Comparison of ENCODE assay signal across 1 cellular context in the genomic region with DNA sequence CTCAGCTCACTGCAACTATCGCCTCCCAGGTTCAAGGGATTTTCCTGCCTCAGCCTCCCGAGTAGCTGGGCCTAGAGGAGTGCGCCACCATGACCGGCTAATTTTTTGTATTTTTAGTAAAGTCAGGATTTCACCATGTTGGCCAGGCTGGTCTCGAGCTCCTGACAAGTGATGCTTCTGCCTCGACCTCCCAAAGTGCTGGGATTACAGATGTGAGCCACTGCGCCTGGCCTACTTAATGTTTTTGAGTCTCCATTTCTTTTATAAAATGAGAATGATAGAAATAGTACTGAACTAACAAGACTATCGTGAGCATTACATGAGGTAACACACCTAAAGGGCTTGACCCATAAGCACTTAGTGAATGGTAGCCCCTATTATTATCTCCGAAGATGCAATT.
TF ChIP-seq lines count a peak whose summit lies in the region.

No MANE protein-coding gene starts in this region.

TF ChIP-seq in neural cell, 6 proteins besides CTCF, POLR2A, EP300 and RAD21 (continued from another document):
- TF ChIP-seq, protein P1, sequence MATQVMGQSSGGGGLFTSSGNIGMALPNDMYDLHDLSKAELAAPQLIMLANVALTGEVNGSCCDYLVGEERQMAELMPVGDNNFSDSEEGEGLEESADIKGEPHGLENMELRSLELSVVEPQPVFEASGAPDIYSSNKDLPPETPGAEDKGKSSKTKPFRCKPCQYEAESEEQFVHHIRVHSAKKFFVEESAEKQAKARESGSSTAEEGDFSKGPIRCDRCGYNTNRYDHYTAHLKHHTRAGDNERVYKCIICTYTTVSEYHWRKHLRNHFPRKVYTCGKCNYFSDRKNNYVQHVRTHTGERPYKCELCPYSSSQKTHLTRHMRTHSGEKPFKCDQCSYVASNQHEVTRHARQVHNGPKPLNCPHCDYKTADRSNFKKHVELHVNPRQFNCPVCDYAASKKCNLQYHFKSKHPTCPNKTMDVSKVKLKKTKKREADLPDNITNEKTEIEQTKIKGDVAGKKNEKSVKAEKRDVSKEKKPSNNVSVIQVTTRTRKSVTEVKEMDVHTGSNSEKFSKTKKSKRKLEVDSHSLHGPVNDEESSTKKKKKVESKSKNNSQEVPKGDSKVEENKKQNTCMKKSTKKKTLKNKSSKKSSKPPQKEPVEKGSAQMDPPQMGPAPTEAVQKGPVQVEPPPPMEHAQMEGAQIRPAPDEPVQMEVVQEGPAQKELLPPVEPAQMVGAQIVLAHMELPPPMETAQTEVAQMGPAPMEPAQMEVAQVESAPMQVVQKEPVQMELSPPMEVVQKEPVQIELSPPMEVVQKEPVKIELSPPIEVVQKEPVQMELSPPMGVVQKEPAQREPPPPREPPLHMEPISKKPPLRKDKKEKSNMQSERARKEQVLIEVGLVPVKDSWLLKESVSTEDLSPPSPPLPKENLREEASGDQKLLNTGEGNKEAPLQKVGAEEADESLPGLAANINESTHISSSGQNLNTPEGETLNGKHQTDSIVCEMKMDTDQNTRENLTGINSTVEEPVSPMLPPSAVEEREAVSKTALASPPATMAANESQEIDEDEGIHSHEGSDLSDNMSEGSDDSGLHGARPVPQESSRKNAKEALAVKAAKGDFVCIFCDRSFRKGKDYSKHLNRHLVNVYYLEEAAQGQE (IDR thresholded peaks at IDR 0.05; ENCODE audit: borderline replicate concordance), result no peak
- TF ChIP-seq SMC3 (conservative IDR thresholded peaks at IDR 0.05; ENCODE audit: poor library complexity), result no peak
- no peak for TF ChIP-seq MXI1 (conservative IDR thresholded peaks at IDR 0.05; ENCODE audit: poor library complexity, severe bottlenecking)
- no peak for TF ChIP-seq EZH2 (IDR thresholded peaks at IDR 0.05; ENCODE audit: borderline replicate concordance, insufficient read depth, low read length, poor library complexity, severe bottlenecking)
